ENCODE assay signal across 2 cellular contexts in the genomic region with DNA sequence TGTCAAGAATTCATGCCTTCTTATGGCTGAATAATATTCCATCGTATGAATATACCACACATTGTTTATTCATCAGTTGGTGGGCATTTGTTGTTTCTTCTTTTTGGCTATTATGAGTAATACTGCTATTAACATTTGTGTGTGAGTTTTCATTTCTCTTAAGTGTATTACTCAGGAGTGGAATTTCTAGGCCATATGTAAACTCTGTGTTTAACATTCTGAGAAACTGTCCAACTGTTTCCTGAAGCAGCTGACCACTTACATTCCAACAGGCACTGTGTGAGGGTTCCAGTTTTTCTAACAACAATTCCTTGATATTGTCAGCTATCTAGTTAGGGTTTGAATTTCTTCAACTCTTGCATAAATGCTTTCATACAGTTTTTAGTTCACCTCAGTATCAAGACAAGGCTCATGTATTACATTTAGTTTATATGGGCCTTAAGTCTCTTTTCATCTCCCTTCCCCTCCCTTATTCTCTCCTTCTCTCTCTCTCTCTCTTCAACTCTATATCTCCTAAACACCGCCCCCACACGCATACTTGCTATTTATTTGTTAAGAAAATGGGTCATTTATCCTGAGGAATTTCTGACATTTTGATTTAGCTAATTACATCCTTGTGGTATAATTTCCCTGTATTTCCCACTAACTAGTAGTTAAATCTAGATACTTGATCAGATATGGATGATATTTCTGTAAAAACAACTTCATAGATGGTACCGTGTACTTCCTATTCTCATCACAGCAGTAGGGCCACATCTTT.
TF ChIP-seq lines count a peak whose summit lies in the region.

No MANE protein-coding gene starts in this region.

TF ChIP-seq in IMR-90, 13 proteins besides CTCF, POLR2A, EP300 and RAD21:
- TF ChIP-seq RCOR1 (IDR thresholded peaks at IDR 0.05; ENCODE audit: insufficient replicate concordance, low read length) (no peak), BHLHE40 (IDR thresholded peaks at IDR 0.05; ENCODE audit: low read depth, low read length) (no peak), NFE2L2 (IDR thresholded peaks at IDR 0.05; ENCODE audit: low read depth, low read length) (no peak), USF2 (IDR thresholded peaks at IDR 0.05; ENCODE audit: low read depth, low read length) (peak; percentile 12; the same call in 1 of the 2 replicates)

TF ChIP-seq in endothelial cell of umbilical vein, 7 proteins besides CTCF, POLR2A, EP300 and RAD21:
- TF ChIP-seq JUN (IDR thresholded peaks at IDR 0.05; ENCODE audit: borderline replicate concordance, insufficient read depth, insufficient read length, low read depth) (no peak), POLR2AphosphoS5 (IDR thresholded peaks at IDR 0.05; ENCODE audit: insufficient read depth, low read depth, low read length) (no peak), MYC (IDR thresholded peaks at IDR 0.05; ENCODE audit: low read depth, low read length) (no peak), EZH2 (IDR thresholded peaks at IDR 0.05; ENCODE audit: borderline replicate concordance, low read depth, low read length, severe bottlenecking) (no peak), FOS (IDR thresholded peaks at IDR 0.05; ENCODE audit: borderline replicate concordance, insufficient read depth, low read length) (no peak), GATA2 (IDR thresholded peaks at IDR 0.05; ENCODE audit: insufficient read depth, insufficient read length, low read depth, low read length) (no peak)
- TF ChIP-seq, protein P1, sequence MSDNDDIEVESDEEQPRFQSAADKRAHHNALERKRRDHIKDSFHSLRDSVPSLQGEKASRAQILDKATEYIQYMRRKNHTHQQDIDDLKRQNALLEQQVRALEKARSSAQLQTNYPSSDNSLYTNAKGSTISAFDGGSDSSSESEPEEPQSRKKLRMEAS (IDR thresholded peaks at IDR 0.05; ENCODE audit: insufficient read depth, insufficient read length) = no peak
TF ChIP-seq in endothelial cell of umbilical vein: peak in this region for 0.
